ENCODE assay signal across 1 cellular context in the genomic region with DNA sequence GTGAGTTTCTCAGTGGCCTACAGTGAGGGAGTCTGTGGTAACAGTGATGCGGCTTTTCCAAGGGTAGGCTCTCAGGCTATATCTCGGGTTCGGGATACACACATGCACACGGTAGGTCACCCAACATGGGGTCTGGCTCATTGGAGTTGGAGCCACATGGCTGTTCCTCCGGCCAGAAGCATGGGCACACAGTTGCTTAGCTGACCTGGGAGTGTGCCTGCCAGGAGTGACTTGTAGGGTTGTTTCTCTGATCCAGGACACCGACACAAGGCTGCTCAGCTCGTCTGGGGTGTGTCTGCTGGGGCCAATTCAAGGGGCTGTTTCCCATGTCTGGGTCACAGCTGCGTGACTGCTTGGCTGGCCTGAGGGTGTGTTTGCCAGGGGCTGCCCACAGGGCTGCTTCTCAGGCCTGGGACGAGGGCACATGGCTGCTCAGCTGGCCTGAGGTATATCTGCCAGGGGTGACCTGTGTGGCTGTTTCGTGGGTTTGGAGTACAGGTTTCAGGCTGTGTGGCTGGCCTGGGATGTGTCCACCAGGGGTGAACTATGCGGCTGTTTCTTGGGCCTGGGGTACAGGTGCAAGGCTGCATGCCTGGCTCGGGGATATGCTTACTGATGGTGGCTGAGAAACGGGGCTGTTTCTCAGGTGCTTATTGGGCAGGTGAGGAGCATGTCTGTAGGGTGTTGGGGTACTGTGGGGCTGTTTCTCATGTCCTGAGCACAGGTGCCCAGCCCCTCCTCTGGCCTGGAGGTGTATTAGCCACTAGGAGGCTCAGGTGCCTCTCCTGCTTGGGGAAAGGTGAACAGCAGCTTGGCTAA.
TF ChIP-seq lines count a peak whose summit lies in the region.

No MANE protein-coding gene starts in this region.

TF ChIP-seq in GM23338, 12 proteins besides CTCF, POLR2A, EP300 and RAD21 (continued from another document):
- TF ChIP-seq, protein P1, sequence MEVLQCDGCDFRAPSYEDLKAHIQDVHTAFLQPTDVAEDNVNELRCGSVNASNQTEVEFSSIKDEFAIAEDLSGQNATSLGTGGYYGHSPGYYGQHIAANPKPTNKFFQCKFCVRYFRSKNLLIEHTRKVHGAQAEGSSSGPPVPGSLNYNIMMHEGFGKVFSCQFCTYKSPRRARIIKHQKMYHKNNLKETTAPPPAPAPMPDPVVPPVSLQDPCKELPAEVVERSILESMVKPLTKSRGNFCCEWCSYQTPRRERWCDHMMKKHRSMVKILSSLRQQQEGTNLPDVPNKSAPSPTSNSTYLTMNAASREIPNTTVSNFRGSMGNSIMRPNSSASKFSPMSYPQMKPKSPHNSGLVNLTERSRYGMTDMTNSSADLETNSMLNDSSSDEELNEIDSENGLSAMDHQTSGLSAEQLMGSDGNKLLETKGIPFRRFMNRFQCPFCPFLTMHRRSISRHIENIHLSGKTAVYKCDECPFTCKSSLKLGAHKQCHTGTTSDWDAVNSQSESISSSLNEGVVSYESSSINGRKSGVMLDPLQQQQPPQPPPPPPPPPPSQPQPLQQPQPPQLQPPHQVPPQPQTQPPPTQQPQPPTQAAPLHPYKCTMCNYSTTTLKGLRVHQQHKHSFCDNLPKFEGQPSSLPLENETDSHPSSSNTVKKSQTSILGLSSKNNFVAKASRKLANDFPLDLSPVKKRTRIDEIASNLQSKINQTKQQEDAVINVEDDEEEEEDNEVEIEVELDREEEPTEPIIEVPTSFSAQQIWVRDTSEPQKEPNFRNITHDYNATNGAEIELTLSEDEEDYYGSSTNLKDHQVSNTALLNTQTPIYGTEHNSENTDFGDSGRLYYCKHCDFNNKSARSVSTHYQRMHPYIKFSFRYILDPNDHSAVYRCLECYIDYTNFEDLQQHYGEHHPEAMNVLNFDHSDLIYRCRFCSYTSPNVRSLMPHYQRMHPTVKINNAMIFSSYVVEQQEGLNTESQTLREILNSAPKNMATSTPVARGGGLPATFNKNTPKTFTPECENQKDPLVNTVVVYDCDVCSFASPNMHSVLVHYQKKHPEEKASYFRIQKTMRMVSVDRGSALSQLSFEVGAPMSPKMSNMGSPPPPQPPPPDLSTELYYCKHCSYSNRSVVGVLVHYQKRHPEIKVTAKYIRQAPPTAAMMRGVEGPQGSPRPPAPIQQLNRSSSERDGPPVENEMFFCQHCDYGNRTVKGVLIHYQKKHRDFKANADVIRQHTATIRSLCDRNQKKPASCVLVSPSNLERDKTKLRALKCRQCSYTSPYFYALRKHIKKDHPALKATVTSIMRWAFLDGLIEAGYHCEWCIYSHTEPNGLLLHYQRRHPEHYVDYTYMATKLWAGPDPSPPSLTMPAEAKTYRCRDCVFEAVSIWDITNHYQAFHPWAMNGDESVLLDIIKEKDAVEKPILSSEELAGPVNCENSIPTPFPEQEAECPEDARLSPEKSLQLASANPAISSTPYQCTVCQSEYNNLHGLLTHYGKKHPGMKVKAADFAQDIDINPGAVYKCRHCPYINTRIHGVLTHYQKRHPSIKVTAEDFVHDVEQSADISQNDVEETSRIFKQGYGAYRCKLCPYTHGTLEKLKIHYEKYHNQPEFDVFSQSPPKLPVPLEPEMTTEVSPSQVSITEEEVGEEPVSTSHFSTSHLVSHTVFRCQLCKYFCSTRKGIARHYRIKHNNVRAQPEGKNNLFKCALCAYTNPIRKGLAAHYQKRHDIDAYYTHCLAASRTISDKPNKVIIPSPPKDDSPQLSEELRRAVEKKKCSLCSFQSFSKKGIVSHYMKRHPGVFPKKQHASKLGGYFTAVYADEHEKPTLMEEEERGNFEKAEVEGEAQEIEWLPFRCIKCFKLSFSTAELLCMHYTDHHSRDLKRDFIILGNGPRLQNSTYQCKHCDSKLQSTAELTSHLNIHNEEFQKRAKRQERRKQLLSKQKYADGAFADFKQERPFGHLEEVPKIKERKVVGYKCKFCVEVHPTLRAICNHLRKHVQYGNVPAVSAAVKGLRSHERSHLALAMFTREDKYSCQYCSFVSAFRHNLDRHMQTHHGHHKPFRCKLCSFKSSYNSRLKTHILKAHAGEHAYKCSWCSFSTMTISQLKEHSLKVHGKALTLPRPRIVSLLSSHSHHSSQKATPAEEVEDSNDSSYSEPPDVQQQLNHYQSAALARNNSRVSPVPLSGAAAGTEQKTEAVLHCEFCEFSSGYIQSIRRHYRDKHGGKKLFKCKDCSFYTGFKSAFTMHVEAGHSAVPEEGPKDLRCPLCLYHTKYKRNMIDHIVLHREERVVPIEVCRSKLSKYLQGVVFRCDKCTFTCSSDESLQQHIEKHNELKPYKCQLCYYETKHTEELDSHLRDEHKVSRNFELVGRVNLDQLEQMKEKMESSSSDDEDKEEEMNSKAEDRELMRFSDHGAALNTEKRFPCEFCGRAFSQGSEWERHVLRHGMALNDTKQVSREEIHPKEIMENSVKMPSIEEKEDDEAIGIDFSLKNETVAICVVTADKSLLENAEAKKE (CRISPR knock-in tag; IDR thresholded peaks at IDR 0.05) = no peak
- TF ChIP-seq ZNF114 (CRISPR knock-in tag; IDR thresholded peaks at IDR 0.05) (no peak), POLR2AphosphoS5 (IDR thresholded peaks at IDR 0.05; ENCODE audit: low read depth) (no peak), NANOG (IDR thresholded peaks at IDR 0.05; ENCODE audit: borderline replicate concordance) (no peak), EZH2 (IDR thresholded peaks at IDR 0.05; ENCODE audit: low read depth, unreplicated experiment) (no peak), STAT1 (IDR thresholded peaks at IDR 0.05; ENCODE audit: unreplicated experiment) (no peak)
TF ChIP-seq in GM23338: peak in this region for 0.
